In genomic region chr21:44880762-44881585, GRCh38 we compare ENCODE assay signal across 8 cellular contexts. TPM values are rescaled to one million over a fixed set of nuclear protein-coding genes. Genes with fewer than 3 reads are reported as not detected.
A peak's percentile ranks its signal among the peaks of the same experiment; 100 is the strongest.
DNase-seq lines count a peak whose midpoint lies in the region; ATAC-seq and TF ChIP-seq lines count a peak whose summit lies in the region.

No MANE protein-coding gene starts in this region.

- H3K27ac Mint-ChIP-seq in activated T-helper 2 cell treated with anti-CD3 and anti-CD28 coated beads, Interferon-gamma antibody, Interleukin-2, Interleukin-4, amounts not matched to agents 10 μg/mL and 5 μg/mL and 100 μg/mL, durations not matched to agents 14 hours and 24 hours and 36 hours = peak overlapping the region; percentile 68

- H3K4me1 ChIP-seq in left lung = peaks cover 10 to 80% of the 10 kb centered on the region in 2 donors

- H3K27ac ChIP-seq in left lung = peak overlapping the region; percentile 72 to 93

- no peaks in the 10 kb centered on the region for H3K27me3 ChIP-seq in left lung

- H3K9me3 ChIP-seq in left lung = no peaks in the 10 kb centered on the region

- ATAC-seq in left lung = peak; percentile 50
- no peak for ATAC-seq in HG03039 (IDR thresholded peaks at IDR 0.05; ENCODE audit: unreplicated experiment)
- ATAC-seq in GM21723 (IDR thresholded peaks at IDR 0.05; ENCODE audit: unreplicated experiment) = no peak

- no peaks in the 10 kb centered on the region for H3K9me3 Mint-ChIP-seq in activated T-helper 2 cell treated with anti-CD3 and anti-CD28 coated beads, Interferon-gamma antibody, Interleukin-2, Interleukin-4, amounts not matched to agents 10 μg/mL and 5 μg/mL and 100 μg/mL, durations not matched to agents 14 hours and 24 hours and 36 hours

- H3K4me3 Mint-ChIP-seq in activated T-helper 2 cell treated with anti-CD3 and anti-CD28 coated beads, Interferon-gamma antibody, Interleukin-2, Interleukin-4, amounts not matched to agents 10 μg/mL and 5 μg/mL and 100 μg/mL, durations not matched to agents 14 hours and 24 hours and 36 hours (ENCODE audit: low read depth) = no peak overlapping the region

- no peak overlapping the region for H3K4me3 ChIP-seq in left lung

- peaks cover 0 to 6% of the 10 kb centered on the region in 2 donors for H3K36me3 ChIP-seq in left lung

- H3K4me1 Mint-ChIP-seq in activated T-helper 2 cell treated with anti-CD3 and anti-CD28 coated beads, Interferon-gamma antibody, Interleukin-2, Interleukin-4, amounts not matched to agents 10 μg/mL and 5 μg/mL and 100 μg/mL, durations not matched to agents 14 hours and 24 hours and 36 hours (ENCODE audit: low read depth) = peaks cover 21% of the 10 kb centered on the region

- in situ Hi-C loops in KBM-7 (cut with MboI; ENCODE audit: low pct_unique_long_range_greater_than_20kb, low sequenced_read_pairs) = loop anchor here (25.0 kb wide), 1 partner anchor 519 kb away; the partner anchor contains the start of gene TRPM2

- TF ChIP-seq CTCF in left lung (IDR thresholded peaks at IDR 0.05) = peak in 1 of 2 donors; percentile 15

- intact Hi-C loops in activated T-helper 2 cell treated with anti-CD3 and anti-CD28 coated beads, Interferon-gamma antibody, Interleukin-2, Interleukin-4, amounts not matched to agents 10 μg/mL and 5 μg/mL and 100 μg/mL, durations not matched to agents 14 hours and 24 hours and 36 hours (cut with micrococcal nuclease) = no loop called here
- intact Hi-C loops in left lung (cut with DNase I) = no loop called here

- H3K36me3 Mint-ChIP-seq in activated T-helper 2 cell treated with anti-CD3 and anti-CD28 coated beads, Interferon-gamma antibody, Interleukin-2, Interleukin-4, amounts not matched to agents 10 μg/mL and 5 μg/mL and 100 μg/mL, durations not matched to agents 14 hours and 24 hours and 36 hours (ENCODE audit: low read depth) = peaks cover 5% of the 10 kb centered on the region

- DNase-seq in AG08396 (ENCODE audit: low spot score) = peak; percentile 63
- peak; percentile 95 for DNase-seq in KBM-7
- DNase-seq in activated T-helper 2 cell treated with anti-CD3 and anti-CD28 coated beads, Interferon-gamma antibody, Interleukin-2, Interleukin-4, amounts not matched to agents 10 μg/mL and 5 μg/mL and 100 μg/mL, durations not matched to agents 14 hours and 24 hours and 36 hours (ENCODE audit: low spot score) = no peak
- no peak for DNase-seq in left lung
- no peak for DNase-seq in mucosa of gallbladder (ENCODE audit: low spot score)
- DNase-seq in germinal center (ENCODE audit: low spot score) = no peak

- H3K27me3 Mint-ChIP-seq in activated T-helper 2 cell treated with anti-CD3 and anti-CD28 coated beads, Interferon-gamma antibody, Interleukin-2, Interleukin-4, amounts not matched to agents 10 μg/mL and 5 μg/mL and 100 μg/mL, durations not matched to agents 14 hours and 24 hours and 36 hours (ENCODE audit: low read depth) = no peaks in the 10 kb centered on the region

RNA-seq across cellular contexts. Expression of gene PTTG1IP, which starts 7.5 kb away (rescaled TPM):
- 48.1 and 48.3 TPM in 2 replicates for total RNA-seq in activated T-helper 2 cell treated with anti-CD3 and anti-CD28 coated beads, Interferon-gamma antibody, Interleukin-2, Interleukin-4, amounts not matched to agents 10 μg/mL and 5 μg/mL and 100 μg/mL, durations not matched to agents 14 hours and 24 hours and 36 hours
- total RNA-seq in left lung (100 to 1,000 TPM; 247 to 263 TPM), mucosa of gallbladder (295 TPM)

RNA-seq across cellular contexts. Expression of gene ITGB2, which starts 39.7 kb away (rescaled TPM):
- total RNA-seq in activated T-helper 2 cell treated with anti-CD3 and anti-CD28 coated beads, Interferon-gamma antibody, Interleukin-2, Interleukin-4, amounts not matched to agents 10 μg/mL and 5 μg/mL and 100 μg/mL, durations not matched to agents 14 hours and 24 hours and 36 hours = 210 and 212 TPM in 2 replicates
- total RNA-seq in left lung = 100 to 1,000 TPM; 185 to 404 TPM
- total RNA-seq in mucosa of gallbladder = 84.5 TPM

RNA-seq across cellular contexts. Expression of gene SLX9, which starts 58.9 kb away (rescaled TPM):
- total RNA-seq in activated T-helper 2 cell treated with anti-CD3 and anti-CD28 coated beads, Interferon-gamma antibody, Interleukin-2, Interleukin-4, amounts not matched to agents 10 μg/mL and 5 μg/mL and 100 μg/mL, durations not matched to agents 14 hours and 24 hours and 36 hours = 65.8 and 72.6 TPM in 2 replicates
- total RNA-seq in left lung = 10 to 100 TPM; 16.4 to 29.6 TPM
- 34.6 TPM for total RNA-seq in mucosa of gallbladder

Comparison
In these comparisons a context has a peak if more than half of its experiments do, and no peak if none do; other contexts are left out.
1. DNase-seq: peak in AG08396 (single experiment) and KBM-7 (single experiment); none in activated T-helper 2 cell treated with anti-CD3 and anti-CD28 coated beads, Interferon-gamma antibody, Interleukin-2, Interleukin-4, amounts not matched to agents 10 μg/mL and 5 μg/mL and 100 μg/mL, durations not matched to agents 14 hours and 24 hours and 36 hours (single experiment), left lung (0 of 2), mucosa of gallbladder (single experiment) and germinal center (single experiment).